In genomic region chr5:178232124-178232919, GRCh38 we compare ENCODE assay signal across 1 cellular context.
TF ChIP-seq lines count a peak whose summit lies in the region.

Gene PHYKPL, minus strand, starts transcription at chr5:178232802. Its CDS starts 252 bp downstream, at chr5:178232550.

TF ChIP-seq in HepG2, 621 proteins besides CTCF, POLR2A, EP300 and RAD21 (continued from another document and continues in another):
- TF ChIP-seq ZNF20 (CRISPR knock-in tag; IDR thresholded peaks at IDR 0.05) (no peak), ZNF292 (CRISPR knock-in tag; IDR thresholded peaks at IDR 0.05; ENCODE audit: borderline replicate concordance, low read depth) (no peak), RXRB (CRISPR knock-in tag; IDR thresholded peaks at IDR 0.05; ENCODE audit: borderline replicate concordance) (0 out of 2 replicates have a peak, but pooled peaks have one; percentile 11), ZNF709 (CRISPR knock-in tag; IDR thresholded peaks at IDR 0.05) (peak; percentile 18; the same call in 1 of the 2 replicates), JARID2 (CRISPR knock-in tag; IDR thresholded peaks at IDR 0.05; ENCODE audit: insufficient replicate concordance) (peak; percentile 41), ZBED4 (CRISPR knock-in tag; IDR thresholded peaks at IDR 0.05; ENCODE audit: borderline replicate concordance) (peak; percentile 84; the same call in 1 of the 2 replicates), ATF7-NPFF (CRISPR knock-in tag; IDR thresholded peaks at IDR 0.05; ENCODE audit: low read depth) (peak; percentile 71; the same call in 1 of the 2 replicates), ZNF235 (CRISPR knock-in tag; IDR thresholded peaks at IDR 0.05; ENCODE audit: borderline replicate concordance) (peak; percentile 70; the same call in 1 of the 2 replicates), DNMT3B (CRISPR knock-in tag; conservative IDR thresholded peaks at IDR 0.05) (peak; percentile 14; the same call in 1 of the 2 replicates), ZNF224 (CRISPR knock-in tag; IDR thresholded peaks at IDR 0.05) (0 out of 2 replicates have a peak, but pooled peaks have one; percentile 31), CENPT (CRISPR knock-in tag; IDR thresholded peaks at IDR 0.05; ENCODE audit: low read depth) (no peak), ZNF468 (CRISPR knock-in tag; IDR thresholded peaks at IDR 0.05) (0 out of 2 replicates have a peak, but pooled peaks have one; percentile 68), ZNF713 (CRISPR knock-in tag; IDR thresholded peaks at IDR 0.05) (no peak), REPIN1 (CRISPR knock-in tag; IDR thresholded peaks at IDR 0.05; ENCODE audit: borderline replicate concordance, low read depth) (peak; percentile 69), SRSF1 (optimal IDR thresholded peaks at IDR 0.05; ENCODE audit: low read depth, low read length) (no peak), ZHX2 (IDR thresholded peaks at IDR 0.05; ENCODE audit: low read depth) (no peak), ZHX2 (CRISPR knock-in tag; IDR thresholded peaks at IDR 0.05; ENCODE audit: borderline replicate concordance) (no peak), NFATC3 (CRISPR knock-in tag; IDR thresholded peaks at IDR 0.05) (no peak), ZNF761 (CRISPR knock-in tag; conservative IDR thresholded peaks at IDR 0.05) (peak; percentile 74), SMYD3 (CRISPR knock-in tag; IDR thresholded peaks at IDR 0.05) (no peak), HOXA9 (CRISPR knock-in tag; IDR thresholded peaks at IDR 0.05; ENCODE audit: borderline replicate concordance) (peak; percentile 51; the same call in 1 of the 2 replicates), TAF1 (CRISPR knock-in tag; IDR thresholded peaks at IDR 0.05) (peak; percentile 49), FOXC1 (CRISPR knock-in tag; IDR thresholded peaks at IDR 0.05; ENCODE audit: borderline replicate concordance) (peak; percentile 20), SOX13 (IDR thresholded peaks at IDR 0.05) (no peak), SOX13 (CRISPR knock-in tag; conservative IDR thresholded peaks at IDR 0.05 in 1 of 2, IDR thresholded peaks at IDR 0.05 in 1 of 2) (peak in 1 of 2 experiments; percentile 7; a peak in 1 of 4 replicates), KDM5B (CRISPR knock-in tag; IDR thresholded peaks at IDR 0.05; ENCODE audit: borderline replicate concordance) (peak; percentile 31; the same call in 1 of the 2 replicates), ZNF124 (CRISPR knock-in tag; IDR thresholded peaks at IDR 0.05) (no peak), SP1 (IDR thresholded peaks at IDR 0.05) (no peak), SP1 (CRISPR knock-in tag; IDR thresholded peaks at IDR 0.05) (peak; percentile 43; the same call in 1 of the 2 replicates), SMARCE1 (IDR thresholded peaks at IDR 0.05; ENCODE audit: borderline replicate concordance) (no peak), POLR2G (IDR thresholded peaks at IDR 0.05; ENCODE audit: low read depth, low read length) (peak; percentile 72), IKZF4 (CRISPR knock-in tag; IDR thresholded peaks at IDR 0.05; ENCODE audit: borderline replicate concordance, low read depth, not compliant biosample characterization) (no peak), ELF3 (CRISPR knock-in tag; IDR thresholded peaks at IDR 0.05) (peak; percentile 64), MATR3 (CRISPR knock-in tag; IDR thresholded peaks at IDR 0.05) (no peak), TAF15 (IDR thresholded peaks at IDR 0.05; ENCODE audit: low read depth, low read length, poor library complexity, severe bottlenecking) (no peak), SKI (IDR thresholded peaks at IDR 0.05; ENCODE audit: partially characterized antibody) (no peak), MYNN (CRISPR knock-in tag; IDR thresholded peaks at IDR 0.05; ENCODE audit: low read depth) (no peak), AHR (CRISPR knock-in tag; IDR thresholded peaks at IDR 0.05) (0 out of 2 replicates have a peak, but pooled peaks have one; percentile 52), ZNF343 (CRISPR knock-in tag; IDR thresholded peaks at IDR 0.05) (peak; percentile 65; the same call in 1 of the 2 replicates), ZFY (CRISPR knock-in tag; IDR thresholded peaks at IDR 0.05) (peak; percentile 94), DMAP1 (CRISPR knock-in tag; IDR thresholded peaks at IDR 0.05) (peak; percentile 42; the same call in 1 of the 2 replicates), ASH2L (IDR thresholded peaks at IDR 0.05; ENCODE audit: insufficient read length, low read depth, low read length) (peak; percentile 69), TARDBP (CRISPR knock-in tag; IDR thresholded peaks at IDR 0.05) (no peak), ZNF225 (CRISPR knock-in tag; IDR thresholded peaks at IDR 0.05) (no peak; the same call in 1 of the 2 replicates), HDAC1 (CRISPR knock-in tag; IDR thresholded peaks at IDR 0.05) (peak; percentile 18; the same call in 1 of the 2 replicates), CHD2 (IDR thresholded peaks at IDR 0.05; ENCODE audit: low read depth, low read length) (no peak), MTA3 (CRISPR knock-in tag; IDR thresholded peaks at IDR 0.05) (no peak), ZNF674 (CRISPR knock-in tag; IDR thresholded peaks at IDR 0.05; ENCODE audit: low read depth) (no peak), KMT2A (CRISPR knock-in tag; IDR thresholded peaks at IDR 0.05) (no peak), ZNF792 (CRISPR knock-in tag; IDR thresholded peaks at IDR 0.05) (peak; percentile 67; the same call in 1 of the 2 replicates), SIN3A (IDR thresholded peaks at IDR 0.05; ENCODE audit: borderline replicate concordance, low read depth, low read length) (peak; percentile 54; the same call in 1 of the 2 replicates), ZNF530 (CRISPR knock-in tag; IDR thresholded peaks at IDR 0.05; ENCODE audit: low read depth) (0 out of 2 replicates have a peak, but pooled peaks have one; percentile 44), ZSCAN9 (CRISPR knock-in tag; IDR thresholded peaks at IDR 0.05; ENCODE audit: borderline replicate concordance) (peak; percentile 21; the same call in 1 of the 2 replicates), SOX6 (IDR thresholded peaks at IDR 0.05) (no peak), SOX6 (CRISPR knock-in tag; IDR thresholded peaks at IDR 0.05) (0 out of 2 replicates have a peak, but pooled peaks have one; percentile 22), EHMT2 (IDR thresholded peaks at IDR 0.05; ENCODE audit: borderline replicate concordance, low read depth, low read length) (no peak), ZIK1 (CRISPR knock-in tag; IDR thresholded peaks at IDR 0.05; ENCODE audit: borderline replicate concordance, low read depth) (peak; percentile 34; the same call in 1 of the 2 replicates), ZNF850 (CRISPR knock-in tag; conservative IDR thresholded peaks at IDR 0.05) (no peak)
- TF ChIP-seq, protein P1, sequence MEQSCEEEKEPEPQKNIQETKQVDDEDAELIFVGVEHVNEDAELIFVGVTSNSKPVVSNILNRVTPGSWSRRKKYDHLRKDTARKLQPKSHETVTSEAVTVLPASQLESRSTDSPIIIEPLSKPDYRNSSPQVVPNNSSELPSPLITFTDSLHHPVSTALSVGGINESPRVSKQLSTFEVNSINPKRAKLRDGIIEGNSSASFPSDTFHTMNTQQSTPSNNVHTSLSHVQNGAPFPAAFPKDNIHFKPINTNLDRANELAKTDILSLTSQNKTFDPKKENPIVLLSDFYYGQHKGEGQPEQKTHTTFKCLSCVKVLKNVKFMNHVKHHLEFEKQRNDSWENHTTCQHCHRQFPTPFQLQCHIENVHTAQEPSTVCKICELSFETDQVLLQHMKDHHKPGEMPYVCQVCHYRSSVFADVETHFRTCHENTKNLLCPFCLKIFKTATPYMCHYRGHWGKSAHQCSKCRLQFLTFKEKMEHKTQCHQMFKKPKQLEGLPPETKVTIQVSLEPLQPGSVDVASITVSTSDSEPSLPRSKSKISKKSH (CRISPR knock-in tag; IDR thresholded peaks at IDR 0.05; ENCODE audit: borderline replicate concordance) = peak; percentile 34; the same call in 1 of the 2 replicates
- TF ChIP-seq, protein P2, sequence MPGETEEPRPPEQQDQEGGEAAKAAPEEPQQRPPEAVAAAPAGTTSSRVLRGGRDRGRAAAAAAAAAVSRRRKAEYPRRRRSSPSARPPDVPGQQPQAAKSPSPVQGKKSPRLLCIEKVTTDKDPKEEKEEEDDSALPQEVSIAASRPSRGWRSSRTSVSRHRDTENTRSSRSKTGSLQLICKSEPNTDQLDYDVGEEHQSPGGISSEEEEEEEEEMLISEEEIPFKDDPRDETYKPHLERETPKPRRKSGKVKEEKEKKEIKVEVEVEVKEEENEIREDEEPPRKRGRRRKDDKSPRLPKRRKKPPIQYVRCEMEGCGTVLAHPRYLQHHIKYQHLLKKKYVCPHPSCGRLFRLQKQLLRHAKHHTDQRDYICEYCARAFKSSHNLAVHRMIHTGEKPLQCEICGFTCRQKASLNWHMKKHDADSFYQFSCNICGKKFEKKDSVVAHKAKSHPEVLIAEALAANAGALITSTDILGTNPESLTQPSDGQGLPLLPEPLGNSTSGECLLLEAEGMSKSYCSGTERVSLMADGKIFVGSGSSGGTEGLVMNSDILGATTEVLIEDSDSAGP (CRISPR knock-in tag; IDR thresholded peaks at IDR 0.05; ENCODE audit: borderline replicate concordance) = 0 out of 2 replicates have a peak, but pooled peaks have one; percentile 18
- TF ChIP-seq, protein P3, sequence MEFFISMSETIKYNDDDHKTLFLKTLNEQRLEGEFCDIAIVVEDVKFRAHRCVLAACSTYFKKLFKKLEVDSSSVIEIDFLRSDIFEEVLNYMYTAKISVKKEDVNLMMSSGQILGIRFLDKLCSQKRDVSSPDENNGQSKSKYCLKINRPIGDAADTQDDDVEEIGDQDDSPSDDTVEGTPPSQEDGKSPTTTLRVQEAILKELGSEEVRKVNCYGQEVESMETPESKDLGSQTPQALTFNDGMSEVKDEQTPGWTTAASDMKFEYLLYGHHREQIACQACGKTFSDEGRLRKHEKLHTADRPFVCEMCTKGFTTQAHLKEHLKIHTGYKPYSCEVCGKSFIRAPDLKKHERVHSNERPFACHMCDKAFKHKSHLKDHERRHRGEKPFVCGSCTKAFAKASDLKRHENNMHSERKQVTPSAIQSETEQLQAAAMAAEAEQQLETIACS (CRISPR knock-in tag; IDR thresholded peaks at IDR 0.05) = peak; percentile 92
- TF ChIP-seq, protein P4, sequence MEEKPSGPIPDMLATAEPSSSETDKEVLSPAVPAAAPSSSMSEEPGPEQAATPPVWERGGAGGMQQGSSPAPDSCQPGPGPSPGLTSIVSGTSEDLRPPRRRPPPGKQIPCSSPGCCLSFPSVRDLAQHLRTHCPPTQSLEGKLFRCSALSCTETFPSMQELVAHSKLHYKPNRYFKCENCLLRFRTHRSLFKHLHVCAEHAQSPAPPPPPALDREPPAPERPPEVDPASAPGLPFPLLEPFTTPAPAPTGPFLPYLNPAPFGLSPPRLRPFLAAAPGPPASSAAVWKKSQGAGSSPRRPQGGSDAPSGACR (CRISPR knock-in tag; IDR thresholded peaks at IDR 0.05) = peak; percentile 48; the same call in 1 of the 2 replicates
